Comparison of ENCODE assay signal across 1 cellular context in the genomic region with DNA sequence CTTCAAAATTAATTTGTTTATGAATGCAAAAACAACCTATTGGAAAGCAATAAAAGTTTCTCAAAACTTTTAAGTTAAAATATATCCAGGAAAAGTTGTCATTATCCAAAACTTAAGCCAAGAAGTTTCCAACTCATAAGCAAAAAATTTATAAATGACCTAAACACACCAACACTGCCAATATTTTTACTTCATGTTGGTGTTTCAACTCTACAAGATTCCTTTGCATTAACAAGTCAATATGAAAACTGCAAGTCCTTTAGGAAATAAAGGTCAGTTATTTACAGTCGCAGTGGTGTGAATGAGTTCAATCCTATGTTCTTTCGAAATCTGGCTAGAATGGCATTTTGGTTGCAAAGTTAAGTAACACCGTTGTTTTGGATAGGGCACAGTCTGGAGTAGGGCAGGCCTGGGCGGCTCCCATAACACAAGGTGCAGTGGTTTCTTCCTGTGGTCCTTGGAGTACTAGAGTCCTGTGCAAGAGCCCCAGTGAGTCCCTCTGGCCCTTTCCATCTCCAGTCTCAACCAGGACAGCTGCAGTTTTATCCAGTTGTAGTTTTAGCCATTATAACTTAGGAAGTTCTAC.
TF ChIP-seq lines count a peak whose summit lies in the region.

No MANE protein-coding gene starts in this region.

TF ChIP-seq in GM23338, 12 proteins besides CTCF, POLR2A, EP300 and RAD21:
- TF ChIP-seq, protein P1, sequence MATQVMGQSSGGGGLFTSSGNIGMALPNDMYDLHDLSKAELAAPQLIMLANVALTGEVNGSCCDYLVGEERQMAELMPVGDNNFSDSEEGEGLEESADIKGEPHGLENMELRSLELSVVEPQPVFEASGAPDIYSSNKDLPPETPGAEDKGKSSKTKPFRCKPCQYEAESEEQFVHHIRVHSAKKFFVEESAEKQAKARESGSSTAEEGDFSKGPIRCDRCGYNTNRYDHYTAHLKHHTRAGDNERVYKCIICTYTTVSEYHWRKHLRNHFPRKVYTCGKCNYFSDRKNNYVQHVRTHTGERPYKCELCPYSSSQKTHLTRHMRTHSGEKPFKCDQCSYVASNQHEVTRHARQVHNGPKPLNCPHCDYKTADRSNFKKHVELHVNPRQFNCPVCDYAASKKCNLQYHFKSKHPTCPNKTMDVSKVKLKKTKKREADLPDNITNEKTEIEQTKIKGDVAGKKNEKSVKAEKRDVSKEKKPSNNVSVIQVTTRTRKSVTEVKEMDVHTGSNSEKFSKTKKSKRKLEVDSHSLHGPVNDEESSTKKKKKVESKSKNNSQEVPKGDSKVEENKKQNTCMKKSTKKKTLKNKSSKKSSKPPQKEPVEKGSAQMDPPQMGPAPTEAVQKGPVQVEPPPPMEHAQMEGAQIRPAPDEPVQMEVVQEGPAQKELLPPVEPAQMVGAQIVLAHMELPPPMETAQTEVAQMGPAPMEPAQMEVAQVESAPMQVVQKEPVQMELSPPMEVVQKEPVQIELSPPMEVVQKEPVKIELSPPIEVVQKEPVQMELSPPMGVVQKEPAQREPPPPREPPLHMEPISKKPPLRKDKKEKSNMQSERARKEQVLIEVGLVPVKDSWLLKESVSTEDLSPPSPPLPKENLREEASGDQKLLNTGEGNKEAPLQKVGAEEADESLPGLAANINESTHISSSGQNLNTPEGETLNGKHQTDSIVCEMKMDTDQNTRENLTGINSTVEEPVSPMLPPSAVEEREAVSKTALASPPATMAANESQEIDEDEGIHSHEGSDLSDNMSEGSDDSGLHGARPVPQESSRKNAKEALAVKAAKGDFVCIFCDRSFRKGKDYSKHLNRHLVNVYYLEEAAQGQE (IDR thresholded peaks at IDR 0.05; ENCODE audit: unreplicated experiment) = no peak
- TF ChIP-seq STAT1 (IDR thresholded peaks at IDR 0.05; ENCODE audit: unreplicated experiment) (no peak), ZNF331 (CRISPR knock-in tag; IDR thresholded peaks at IDR 0.05; ENCODE audit: low read depth) (no peak), JUNB (IDR thresholded peaks at IDR 0.05; ENCODE audit: unreplicated experiment) (no peak), POLR2AphosphoS5 (IDR thresholded peaks at IDR 0.05; ENCODE audit: low read depth) (no peak), NANOG (IDR thresholded peaks at IDR 0.05; ENCODE audit: borderline replicate concordance) (no peak), EZH2 (IDR thresholded peaks at IDR 0.05; ENCODE audit: low read depth, unreplicated experiment) (no peak), ZNF114 (CRISPR knock-in tag; IDR thresholded peaks at IDR 0.05) (no peak), CREB1 (CRISPR knock-in tag; IDR thresholded peaks at IDR 0.05; ENCODE audit: low read depth) (no peak), EZH2phosphoT487 (IDR thresholded peaks at IDR 0.05; ENCODE audit: unreplicated experiment) (no peak)
- TF ChIP-seq, protein P2, sequence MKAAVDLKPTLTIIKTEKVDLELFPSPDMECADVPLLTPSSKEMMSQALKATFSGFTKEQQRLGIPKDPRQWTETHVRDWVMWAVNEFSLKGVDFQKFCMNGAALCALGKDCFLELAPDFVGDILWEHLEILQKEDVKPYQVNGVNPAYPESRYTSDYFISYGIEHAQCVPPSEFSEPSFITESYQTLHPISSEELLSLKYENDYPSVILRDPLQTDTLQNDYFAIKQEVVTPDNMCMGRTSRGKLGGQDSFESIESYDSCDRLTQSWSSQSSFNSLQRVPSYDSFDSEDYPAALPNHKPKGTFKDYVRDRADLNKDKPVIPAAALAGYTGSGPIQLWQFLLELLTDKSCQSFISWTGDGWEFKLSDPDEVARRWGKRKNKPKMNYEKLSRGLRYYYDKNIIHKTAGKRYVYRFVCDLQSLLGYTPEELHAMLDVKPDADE (IDR thresholded peaks at IDR 0.05) = no peak
- TF ChIP-seq, protein P3, sequence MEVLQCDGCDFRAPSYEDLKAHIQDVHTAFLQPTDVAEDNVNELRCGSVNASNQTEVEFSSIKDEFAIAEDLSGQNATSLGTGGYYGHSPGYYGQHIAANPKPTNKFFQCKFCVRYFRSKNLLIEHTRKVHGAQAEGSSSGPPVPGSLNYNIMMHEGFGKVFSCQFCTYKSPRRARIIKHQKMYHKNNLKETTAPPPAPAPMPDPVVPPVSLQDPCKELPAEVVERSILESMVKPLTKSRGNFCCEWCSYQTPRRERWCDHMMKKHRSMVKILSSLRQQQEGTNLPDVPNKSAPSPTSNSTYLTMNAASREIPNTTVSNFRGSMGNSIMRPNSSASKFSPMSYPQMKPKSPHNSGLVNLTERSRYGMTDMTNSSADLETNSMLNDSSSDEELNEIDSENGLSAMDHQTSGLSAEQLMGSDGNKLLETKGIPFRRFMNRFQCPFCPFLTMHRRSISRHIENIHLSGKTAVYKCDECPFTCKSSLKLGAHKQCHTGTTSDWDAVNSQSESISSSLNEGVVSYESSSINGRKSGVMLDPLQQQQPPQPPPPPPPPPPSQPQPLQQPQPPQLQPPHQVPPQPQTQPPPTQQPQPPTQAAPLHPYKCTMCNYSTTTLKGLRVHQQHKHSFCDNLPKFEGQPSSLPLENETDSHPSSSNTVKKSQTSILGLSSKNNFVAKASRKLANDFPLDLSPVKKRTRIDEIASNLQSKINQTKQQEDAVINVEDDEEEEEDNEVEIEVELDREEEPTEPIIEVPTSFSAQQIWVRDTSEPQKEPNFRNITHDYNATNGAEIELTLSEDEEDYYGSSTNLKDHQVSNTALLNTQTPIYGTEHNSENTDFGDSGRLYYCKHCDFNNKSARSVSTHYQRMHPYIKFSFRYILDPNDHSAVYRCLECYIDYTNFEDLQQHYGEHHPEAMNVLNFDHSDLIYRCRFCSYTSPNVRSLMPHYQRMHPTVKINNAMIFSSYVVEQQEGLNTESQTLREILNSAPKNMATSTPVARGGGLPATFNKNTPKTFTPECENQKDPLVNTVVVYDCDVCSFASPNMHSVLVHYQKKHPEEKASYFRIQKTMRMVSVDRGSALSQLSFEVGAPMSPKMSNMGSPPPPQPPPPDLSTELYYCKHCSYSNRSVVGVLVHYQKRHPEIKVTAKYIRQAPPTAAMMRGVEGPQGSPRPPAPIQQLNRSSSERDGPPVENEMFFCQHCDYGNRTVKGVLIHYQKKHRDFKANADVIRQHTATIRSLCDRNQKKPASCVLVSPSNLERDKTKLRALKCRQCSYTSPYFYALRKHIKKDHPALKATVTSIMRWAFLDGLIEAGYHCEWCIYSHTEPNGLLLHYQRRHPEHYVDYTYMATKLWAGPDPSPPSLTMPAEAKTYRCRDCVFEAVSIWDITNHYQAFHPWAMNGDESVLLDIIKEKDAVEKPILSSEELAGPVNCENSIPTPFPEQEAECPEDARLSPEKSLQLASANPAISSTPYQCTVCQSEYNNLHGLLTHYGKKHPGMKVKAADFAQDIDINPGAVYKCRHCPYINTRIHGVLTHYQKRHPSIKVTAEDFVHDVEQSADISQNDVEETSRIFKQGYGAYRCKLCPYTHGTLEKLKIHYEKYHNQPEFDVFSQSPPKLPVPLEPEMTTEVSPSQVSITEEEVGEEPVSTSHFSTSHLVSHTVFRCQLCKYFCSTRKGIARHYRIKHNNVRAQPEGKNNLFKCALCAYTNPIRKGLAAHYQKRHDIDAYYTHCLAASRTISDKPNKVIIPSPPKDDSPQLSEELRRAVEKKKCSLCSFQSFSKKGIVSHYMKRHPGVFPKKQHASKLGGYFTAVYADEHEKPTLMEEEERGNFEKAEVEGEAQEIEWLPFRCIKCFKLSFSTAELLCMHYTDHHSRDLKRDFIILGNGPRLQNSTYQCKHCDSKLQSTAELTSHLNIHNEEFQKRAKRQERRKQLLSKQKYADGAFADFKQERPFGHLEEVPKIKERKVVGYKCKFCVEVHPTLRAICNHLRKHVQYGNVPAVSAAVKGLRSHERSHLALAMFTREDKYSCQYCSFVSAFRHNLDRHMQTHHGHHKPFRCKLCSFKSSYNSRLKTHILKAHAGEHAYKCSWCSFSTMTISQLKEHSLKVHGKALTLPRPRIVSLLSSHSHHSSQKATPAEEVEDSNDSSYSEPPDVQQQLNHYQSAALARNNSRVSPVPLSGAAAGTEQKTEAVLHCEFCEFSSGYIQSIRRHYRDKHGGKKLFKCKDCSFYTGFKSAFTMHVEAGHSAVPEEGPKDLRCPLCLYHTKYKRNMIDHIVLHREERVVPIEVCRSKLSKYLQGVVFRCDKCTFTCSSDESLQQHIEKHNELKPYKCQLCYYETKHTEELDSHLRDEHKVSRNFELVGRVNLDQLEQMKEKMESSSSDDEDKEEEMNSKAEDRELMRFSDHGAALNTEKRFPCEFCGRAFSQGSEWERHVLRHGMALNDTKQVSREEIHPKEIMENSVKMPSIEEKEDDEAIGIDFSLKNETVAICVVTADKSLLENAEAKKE (CRISPR knock-in tag; IDR thresholded peaks at IDR 0.05) = no peak
